8 cellular contexts compared by ENCODE assay signal in genomic region chrX:107628662-107629532, GRCh38. TPM values are rescaled to one million over a fixed set of nuclear protein-coding genes. Genes with fewer than 3 reads are reported as not detected.
DNase-seq lines count a peak whose midpoint lies in the region; ATAC-seq and TF ChIP-seq lines count a peak whose summit lies in the region.

No MANE protein-coding gene starts in this region.

- peak overlapping the region; percentile 50 for H3K9ac ChIP-seq in mucosa of stomach (ENCODE audit: low read length)

- no peaks in the 10 kb centered on the region for H3K27me3 ChIP-seq in mucosa of stomach (ENCODE audit: control insufficient read depth, insufficient read depth, low read length)

- CTCF ChIA-PET in activated CD4-positive, alpha-beta memory T cell treated with anti-CD3 and anti-CD28 coated beads for 36 hours (lab: Charles Lee) = interaction anchor here (0.8 to 2.5 kb wide), 10 partner anchors 13 to 147 kb away, joined by 3 to 15 read pairs (median 5); partner anchors contain the start of gene TSC22D3

- H3K27me3 Mint-ChIP-seq in activated CD4-positive, alpha-beta memory T cell treated with anti-CD3 and anti-CD28 coated beads for 36 hours = no peaks in the 10 kb centered on the region
- H3K27me3 Mint-ChIP-seq in endothelial cell (ENCODE audit: unreplicated experiment) = no peaks in the 10 kb centered on the region

- no peaks in the 10 kb centered on the region for H3K4me1 ChIP-seq in mucosa of stomach (ENCODE audit: control insufficient read depth, insufficient read depth, low read length)

- peak overlapping the region; percentile 85 for H3K27ac Mint-ChIP-seq in activated CD4-positive, alpha-beta memory T cell treated with anti-CD3 and anti-CD28 coated beads for 36 hours
- peak overlapping the region; percentile 82 for H3K27ac Mint-ChIP-seq in endothelial cell (ENCODE audit: unreplicated experiment)

- H3K36me3 Mint-ChIP-seq in activated CD4-positive, alpha-beta memory T cell treated with anti-CD3 and anti-CD28 coated beads for 36 hours = peaks cover 3% of the 10 kb centered on the region
- H3K36me3 Mint-ChIP-seq in endothelial cell (ENCODE audit: low read depth, unreplicated experiment) = no peaks in the 10 kb centered on the region

- POLR2A ChIA-PET in activated CD4-positive, alpha-beta memory T cell treated with anti-CD3 and anti-CD28 coated beads for 36 hours (lab: Charles Lee) = interaction anchor here (0.5 to 2.7 kb wide), 14 partner anchors 15 to 630 kb away, joined by 3 to 29 read pairs (median 6); partner anchors contain the start of genes MID2 and TSC22D3

- no peaks in the 10 kb centered on the region for H3K9me3 Mint-ChIP-seq in activated CD4-positive, alpha-beta memory T cell treated with anti-CD3 and anti-CD28 coated beads for 36 hours
- H3K9me3 Mint-ChIP-seq in endothelial cell (ENCODE audit: unreplicated experiment) = no peaks in the 10 kb centered on the region

- no peak for TF ChIP-seq CTCF in endothelial cell (IDR thresholded peaks at IDR 0.05; ENCODE audit: unreplicated experiment)

- peak overlapping the region; percentile 84 for H3K4me3 Mint-ChIP-seq in activated CD4-positive, alpha-beta memory T cell treated with anti-CD3 and anti-CD28 coated beads for 36 hours
- peak overlapping the region; percentile 94 for H3K4me3 Mint-ChIP-seq in endothelial cell (ENCODE audit: unreplicated experiment)

- ATAC-seq in HG02938 (IDR thresholded peaks at IDR 0.05; ENCODE audit: unreplicated experiment) = peak; percentile 44

- intact Hi-C loops in activated CD4-positive, alpha-beta memory T cell treated with anti-CD3 and anti-CD28 coated beads for 36 hours (cut with micrococcal nuclease) = loop anchor here (1.0 to 10.0 kb wide), 10 partner anchors 26 to 1144 kb away; partner anchors contain the start of genes ATG4A, MORC4, PSMD10 and RBM41

- DNase-seq in activated T-cell treated with anti-CD3 and anti-CD28 coated beads for 1 hour (ENCODE audit: low read depth) (peak; percentile 30), NCI-H2227 (lab: John Stamatoyannopoulos, UW; ENCODE audit: unreplicated experiment) (peak; percentile 58), endothelial cell (ENCODE audit: low spot score) (peak; percentile 27)
- DNase-seq in activated T-cell treated with anti-CD3 and anti-CD28 coated beads, Interleukin-2, amount 50 U/mL, for 1 hour = no peak
- DNase-seq in activated CD4-positive, alpha-beta memory T cell treated with anti-CD3 and anti-CD28 coated beads for 36 hours = peak; percentile 69
- peak; percentile 15 to 20 for DNase-seq in stimulated activated CD8-positive, alpha-beta memory T cell treated with anti-CD3 and anti-CD28 coated beads, Interleukin-7, amount 100 ng/mL, for 48 hours (ENCODE audit: extremely low read depth in 1 of 2, low read depth in 1 of 2)

- H3K4me1 Mint-ChIP-seq in activated CD4-positive, alpha-beta memory T cell treated with anti-CD3 and anti-CD28 coated beads for 36 hours (ENCODE audit: low read depth) = peaks cover 25% of the 10 kb centered on the region
- H3K4me1 Mint-ChIP-seq in endothelial cell (ENCODE audit: unreplicated experiment) = peaks cover 7% of the 10 kb centered on the region

- peak overlapping the region; percentile 27 for H3K4me3 ChIP-seq in mucosa of stomach (ENCODE audit: low read length)

- no peaks in the 10 kb centered on the region for H3K36me3 ChIP-seq in mucosa of stomach (ENCODE audit: control insufficient read depth, insufficient read depth, low read length)

- H3K9me3 ChIP-seq in mucosa of stomach (ENCODE audit: control insufficient read depth, low read length) = no peaks in the 10 kb centered on the region

RNA-seq across cellular contexts. Expression of gene PRPS1, which starts 0.6 kb away (rescaled TPM):
- 100 to 1,000 TPM; 132 to 141 TPM for total RNA-seq in activated CD4-positive, alpha-beta memory T cell treated with anti-CD3 and anti-CD28 coated beads for 36 hours
- 41.0 TPM for total RNA-seq in endothelial cell (ENCODE audit: unreplicated experiment)
